Comparison of ENCODE assay signal across 18 cellular contexts in the genomic region with DNA sequence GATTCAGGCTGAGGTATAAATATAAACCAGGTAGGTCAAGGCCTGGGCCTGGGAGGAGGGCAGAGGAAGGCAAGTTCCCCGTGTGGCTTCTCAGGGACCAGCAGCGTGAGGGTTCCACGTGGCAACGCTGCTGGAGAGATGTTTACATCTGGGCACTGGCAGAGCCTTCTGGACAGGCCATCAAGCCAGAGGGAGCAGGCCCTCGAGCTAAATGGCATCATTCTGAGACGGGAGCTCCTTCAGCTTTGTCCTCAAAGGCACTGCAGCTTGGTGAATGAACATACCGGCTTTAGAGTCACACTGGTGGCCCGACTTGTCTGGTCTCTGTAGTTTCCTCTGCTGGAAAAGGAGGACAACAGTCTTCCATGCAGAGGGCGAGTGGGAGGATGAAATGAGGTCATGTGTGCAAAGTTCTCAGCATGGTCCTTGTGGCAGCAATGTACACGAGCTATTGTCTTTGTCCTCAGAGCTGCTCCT.
DNase-seq lines count a peak whose midpoint lies in the region; ATAC-seq and TF ChIP-seq lines count a peak whose summit lies in the region.
"Had no signal": no experiment of that assay in that cellular context is flagged by ENCODE, and none has a peak within 500 bp of the region (broad histone marks: within the 10 kb centered on the region; RNA-seq: fewer than 3 reads in every experiment).

No MANE protein-coding gene starts in this region.

- intact Hi-C loops in heart left ventricle (cut with DNase I) = no loop called here
- intact Hi-C loops in Right ventricle myocardium inferior (cut with DNase I) = no loop called here
- intact Hi-C loops in right lobe of liver (cut with DNase I) = no loop called here
- intact Hi-C loops in sigmoid colon (cut with DNase I) = no loop called here
- intact Hi-C loops in posterior vena cava (cut with DNase I) = no loop called here
- intact Hi-C loops in left colon (cut with DNase I, micrococcal nuclease) = no loop called here

- peak overlapping the region in 7 of 12 donors; percentile 22 to 91 (median 75) for H3K27ac ChIP-seq in heart left ventricle
- H3K27ac ChIP-seq in right lobe of liver = peak overlapping the region; percentile 79 to 91 (median 82)
- H3K27ac ChIP-seq in sigmoid colon = peak overlapping the region; percentile 2 to 63 (median 36)
- H3K27ac ChIP-seq: left lung had no signal

- TF ChIP-seq EP300 in sigmoid colon (IDR thresholded peaks at IDR 0.05) = no peak

- H3K9me3 ChIP-seq in heart left ventricle (no peaks in the 10 kb centered on the region), right lobe of liver (no peaks in the 10 kb centered on the region), sigmoid colon (no peaks in the 10 kb centered on the region)
- H3K9me3 ChIP-seq: left lung had no signal

- 72 to 85% (median 78%) methylated on average over 8 to 10 of the region's 10 CpGs for WGBS in heart left ventricle, 4 donors
- 38% methylated on average over 10 of the region's 10 CpGs for WGBS in right lobe of liver (ENCODE audit: insufficient coverage, low coverage, low lambda C conversion rate, missing lambda C conversion rate)
- WGBS in sigmoid colon, 2 donors = 82% methylated on average over 10 of the region's 10 CpGs

- TF ChIP-seq POLR2A in heart left ventricle (IDR thresholded peaks at IDR 0.05) = no peak
- TF ChIP-seq POLR2A in right lobe of liver (IDR thresholded peaks at IDR 0.05) = peak; percentile 39
- no peak for TF ChIP-seq POLR2A in sigmoid colon (IDR thresholded peaks at IDR 0.05)

- no peaks in the 10 kb centered on the region for H3K36me3 ChIP-seq in heart left ventricle
- H3K36me3 ChIP-seq in right lobe of liver = no peaks in the 10 kb centered on the region
- H3K36me3 ChIP-seq in sigmoid colon = no peaks in the 10 kb centered on the region
- H3K36me3 ChIP-seq: left lung had no signal

- ATAC-seq in heart left ventricle (no peak), Right ventricle myocardium inferior (no peak), right lobe of liver (peak; percentile 16 to 45 (median 32)), HG02763 (IDR thresholded peaks at IDR 0.05; ENCODE audit: unreplicated experiment) (no peak), left colon (no peak)
- ATAC-seq: effector memory CD8-positive, alpha-beta T cell; left lung; naive thymus-derived CD4-positive, alpha-beta T cell had no signal

- H3K4me1 ChIP-seq in heart left ventricle (peaks cover 3 to 58% (median 34%) of the 10 kb centered on the region in 12 donors), right lobe of liver (peaks cover 2 to 65% (median 31%) of the 10 kb centered on the region in 4 donors), sigmoid colon (peaks cover 0 to 43% (median 26%) of the 10 kb centered on the region in 4 donors)

- no peaks in the 10 kb centered on the region for H3K27me3 ChIP-seq in heart left ventricle
- no peaks in the 10 kb centered on the region for H3K27me3 ChIP-seq in right lobe of liver
- no peaks in the 10 kb centered on the region for H3K27me3 ChIP-seq in sigmoid colon
- H3K27me3 ChIP-seq: left lung had no signal

- no peak for TF ChIP-seq CTCF in heart left ventricle (IDR thresholded peaks at IDR 0.05)
- no peak for TF ChIP-seq CTCF in right lobe of liver (IDR thresholded peaks at IDR 0.05)
- TF ChIP-seq CTCF in sigmoid colon (IDR thresholded peaks at IDR 0.05) = no peak

- DNase-seq in heart left ventricle (no peak), Right ventricle myocardium inferior (ENCODE audit: missing footprints) (no peak), right lobe of liver (peak in 1 of 3 donors; percentile 57), sigmoid colon (peak; percentile 68), posterior vena cava (ENCODE audit: low spot score) (no peak), left colon (no peak)
- DNase-seq in central memory CD4-positive, alpha-beta T cell = no peak
- DNase-seq: ACHN; activated CD4-positive, alpha-beta memory T cell treated with anti-CD3 and anti-CD28 coated beads for 36 hours; activated T-cell treated with anti-CD3 and anti-CD28 coated beads, Interleukin-2, amount 50 U/mL, for 48 hours; CD8-positive, alpha-beta memory T cell; effector memory CD8-positive, alpha-beta T cell; naive thymus-derived CD4-positive, alpha-beta T cell; NCI-H1105; NK-92 treated with Interleukin-12 subunit alpha and Interleukin-12 subunit beta, amount 100 ng/mL, for 24 hours; stimulated activated CD4-positive, alpha-beta T cell treated with anti-CD3 and anti-CD28 coated beads, Interleukin-2, amount 100 ng/mL, for 24 hours had no signal

- H3K4me3 ChIP-seq in heart left ventricle (no peak overlapping the region), right lobe of liver (no peak overlapping the region), sigmoid colon (no peak overlapping the region)
- H3K4me3 ChIP-seq: left lung had no signal

Comparison
In these comparisons a context has a peak if more than half of its experiments do, and no peak if none do; other contexts are left out.
1. ATAC-seq: peak in right lobe of liver (4 of 4); none in heart left ventricle (0 of 4), Right ventricle myocardium inferior (single experiment), HG02763 (single experiment) and left colon (single experiment).
2. Peak in every context shown above with its lines, with median percentiles within 50 percentile points of each other: H3K27ac ChIP-seq.